21 cellular contexts compared by ENCODE assay signal in genomic region chr11:3959918-3960295, GRCh38.
DNase-seq lines count a peak whose midpoint lies in the region; ATAC-seq, FAIRE-seq and TF ChIP-seq lines count a peak whose summit lies in the region.
"Had no signal": no experiment of that assay in that cellular context is flagged by ENCODE, and none has a peak within 500 bp of the region (broad histone marks: within the 10 kb centered on the region; RNA-seq: fewer than 3 reads in every experiment).

No MANE protein-coding gene starts in this region.

- no peak overlapping the region for H2AFZ ChIP-seq in keratinocyte (ENCODE audit: control insufficient read depth, low read length)

- peak; percentile 51 for FAIRE-seq in A549 (lab: Jason Lieb, UNC)
- peak; percentile 63 for FAIRE-seq in GM19239 (lab: Jason Lieb, UNC)
- FAIRE-seq in keratinocyte (lab: Jason Lieb, UNC) = no peak
- FAIRE-seq: endometrium had no signal

- no peak overlapping the region for H3K9ac ChIP-seq in keratinocyte (ENCODE audit: control insufficient read depth, extremely low read depth, insufficient read depth, low read length)
- H3K9ac ChIP-seq: KMS-11 had no signal

- peaks cover 16% of the 10 kb centered on the region for H3K79me2 ChIP-seq in keratinocyte (ENCODE audit: control insufficient read depth, insufficient read depth, low read length)

- DNase-seq in A549 (ENCODE audit: low read depth in 1 of 2, low spot score in 1 of 2) (no peak), GM19239 (ENCODE audit: insufficient read length, low spot score) (no peak), keratinocyte (ENCODE audit: low read depth, low spot score) (no peak), caudate nucleus (lab: John Stamatoyannopoulos, UW) (no peak)
- DNase-seq in activated CD4-positive, alpha-beta T cell treated with anti-CD3 and anti-CD28 coated beads for 48 hours = no peak
- DNase-seq: 8988T; activated CD4-positive, alpha-beta T cell treated with anti-CD3 and anti-CD28 coated beads for 4 hours; activated naive CD4-positive, alpha-beta T cell treated with anti-CD3 and anti-CD28 coated beads, Interleukin-2, amount 10 ng/mL, durations not matched to agents 7 days and 5 days; anterior cingulate cortex; DMS53; NCI-H1092; NCI-H187 treated with DMSO at 0.1 percent for 48 hours; NCI-H69; psoas muscle had no signal

- TF ChIP-seq CTCF in A549 (IDR thresholded peaks at IDR 0.05) (no peak), keratinocyte (optimal IDR thresholded peaks at IDR 0.05 in 1 of 3, IDR thresholded peaks at IDR 0.05 in 1 of 3, conservative IDR thresholded peaks at IDR 0.05 in 1 of 3; ENCODE audit: extremely low read depth in 1 of 3, insufficient read depth in 2 of 3, low read length in 3 of 3) (no peak)

- H3K9me1 ChIP-seq in keratinocyte (ENCODE audit: control insufficient read depth, extremely low read depth, insufficient read depth, low read length) = no peaks in the 10 kb centered on the region

- POLR2A ChIA-PET in A549 (lab: Yijun Ruan, JAX) = no interaction called here

- no peaks in the 10 kb centered on the region for H3K27me3 ChIP-seq in keratinocyte (ENCODE audit: control insufficient read depth, extremely low read depth, insufficient read depth, low read length)

- H3K9me3 ChIP-seq in A549 (no peaks in the 10 kb centered on the region), keratinocyte (ENCODE audit: control insufficient read depth, low read depth, low read length) (no peaks in the 10 kb centered on the region)
- H3K9me3 ChIP-seq: psoas muscle had no signal

- peaks cover 39% of the 10 kb centered on the region for H3K4me1 ChIP-seq in A549
- peaks cover 37% of the 10 kb centered on the region for H3K4me1 ChIP-seq in keratinocyte (ENCODE audit: control insufficient read depth, extremely low read depth, insufficient read depth, low read length)

- CTCF ChIA-PET in A549 (lab: Yijun Ruan, JAX) = interaction anchor here (0.6 to 4.7 kb wide), 6 partner anchors 12 to 113 kb away, joined by 3 to 36 read pairs (median 8); partner anchors contain the start of gene STIM1

- TF ChIP-seq RAD21 in A549 (conservative IDR thresholded peaks at IDR 0.05 in 1 of 2, IDR thresholded peaks at IDR 0.05 in 1 of 2) = no peak

- dilution Hi-C loops in keratinocyte (cut with MboI; ENCODE audit: extremely low pct_ligation_motif_present, low sequenced_read_pairs) = loop anchor here (25.0 kb wide), 1 partner anchor 102 kb away; no protein-coding TSS in a partner anchor

- H3K4me2 ChIP-seq in A549 = peak overlapping the region; percentile 75
- H3K4me2 ChIP-seq in keratinocyte (ENCODE audit: control insufficient read depth, extremely low read depth, insufficient read depth, low read depth, low read length) = peak overlapping the region; percentile 67
- H3K4me2 ChIP-seq: KMS-11 had no signal

- H3K4me3 ChIP-seq in A549 (no peak overlapping the region), keratinocyte (ENCODE audit: control insufficient read depth in 2 of 3, extremely low read depth in 1 of 3, insufficient read depth in 2 of 3, low read depth in 1 of 3, low read length in 3 of 3) (peak overlapping the region in 1 of 3 experiments; percentile 32)
- H3K4me3 ChIP-seq: psoas muscle, SK-N-MC had no signal

- no peak for TF ChIP-seq EP300 in A549 (IDR thresholded peaks at IDR 0.05)

- no peaks in the 10 kb centered on the region for H4K20me1 ChIP-seq in keratinocyte (ENCODE audit: control insufficient read depth, extremely low read depth, insufficient read depth, low read length)

- H3K27ac ChIP-seq in A549 = peak overlapping the region; percentile 37 to 40; a peak in 4 of 6 replicates
- peak overlapping the region; percentile 30 for H3K27ac ChIP-seq in keratinocyte (ENCODE audit: control insufficient read depth, insufficient read depth, low read length)
- H3K27ac ChIP-seq in caudate nucleus (ENCODE audit: low read depth, low read length) = no peak overlapping the region
- H3K27ac ChIP-seq: KMS-11, psoas muscle, RWPE1, SK-N-MC had no signal

- TF ChIP-seq POLR2A in A549 (IDR thresholded peaks at IDR 0.05; ENCODE audit: low read length) = no peak

- ATAC-seq in A549 = 0 out of 6 replicates have a peak, but pooled peaks of 1 of the 2 experiments have one; percentile 11
- ATAC-seq in SK-N-SH treated with all-trans-retinoic acid at 6 μM for 48 hours = no peak; the same call in 2 of the 3 replicates
- ATAC-seq in HG02642 (IDR thresholded peaks at IDR 0.05; ENCODE audit: poor library complexity, unreplicated experiment) = no peak
- no peak for ATAC-seq in GM21390 (IDR thresholded peaks at IDR 0.05; ENCODE audit: unreplicated experiment)

- no peaks in the 10 kb centered on the region for H3K36me3 ChIP-seq in keratinocyte (ENCODE audit: control insufficient read depth in 2 of 2, extremely low read depth in 1 of 2, insufficient read depth in 2 of 2, low read length in 2 of 2)

TF ChIP-seq in A549, 52 proteins besides CTCF, POLR2A, EP300 and RAD21:
- TF ChIP-seq GATA3 (IDR thresholded peaks at IDR 0.05; ENCODE audit: borderline replicate concordance) (peak; percentile 23; the same call in 1 of the 2 replicates), BCL3 (IDR thresholded peaks at IDR 0.05) (no peak)

TF ChIP-seq in SK-N-SH treated with all-trans-retinoic acid at 6 μM for 48 hours, 23 proteins besides CTCF, POLR2A, EP300 and RAD21:
- no peak for TF ChIP-seq ZC3H10 (CRISPR knock-in tag; IDR thresholded peaks at IDR 0.05)
- TF ChIP-seq RARB (CRISPR knock-in tag; IDR thresholded peaks at IDR 0.05) = no peak
- TF ChIP-seq GLIS3 (CRISPR knock-in tag; IDR thresholded peaks at IDR 0.05) = no peak
- TF ChIP-seq ISL1 (CRISPR knock-in tag; IDR thresholded peaks at IDR 0.05) = peak; percentile 40; the same call in 1 of the 2 replicates
- no peak for TF ChIP-seq ZNF70 (CRISPR knock-in tag; IDR thresholded peaks at IDR 0.05)
- TF ChIP-seq OSR1 (CRISPR knock-in tag; IDR thresholded peaks at IDR 0.05) = no peak
- no peak for TF ChIP-seq TSHZ2 (CRISPR knock-in tag; IDR thresholded peaks at IDR 0.05)
